10 cellular contexts compared by ENCODE assay signal in genomic region chr3:107651782-107652181, GRCh38.
DNase-seq lines count a peak whose midpoint lies in the region; ATAC-seq and TF ChIP-seq lines count a peak whose summit lies in the region.
"Had no signal": no experiment of that assay in that cellular context is flagged by ENCODE, and none has a peak within 500 bp of the region (broad histone marks: within the 10 kb centered on the region; RNA-seq: fewer than 3 reads in every experiment).

No MANE protein-coding gene starts in this region.

- POLR2A ChIA-PET in PC-9 (lab: Charles Lee; ENCODE audit: unreplicated experiment), result no interaction called here

- no peak overlapping the region for H2AFZ ChIP-seq in PC-9

- CTCF ChIA-PET in PC-9 (lab: Charles Lee), result no interaction called here

- no peak for TF ChIP-seq CTCF in mesothelial cell of epicardium (IDR thresholded peaks at IDR 0.05; ENCODE audit: unreplicated experiment)
- no peak for TF ChIP-seq CTCF in PC-9 (conservative IDR thresholded peaks at IDR 0.05)

- no TSS peak for BruUV-seq in PC-9 (replicated peaks; lab: Mats Ljungman, UMichigan)

- no peak overlapping the region for H3K4me3 ChIP-seq in PC-9

- H3K4me3 Mint-ChIP-seq in T-helper 1 cell treated with Interleukin-12 subunit alpha and Interleukin-12 subunit beta and Interleukin-4 antibody, amounts not matched to agents 30 μg/mL and 1 μg/mL, for 36 hours, result no peak overlapping the region
- no peak overlapping the region for H3K4me3 Mint-ChIP-seq in mesothelial cell of epicardium

- H3K9me3 ChIP-seq in PC-9 (ENCODE audit: insufficient read depth, low read depth), result no peaks in the 10 kb centered on the region

- H3K36me3 Mint-ChIP-seq in T-helper 1 cell treated with Interleukin-12 subunit alpha and Interleukin-12 subunit beta and Interleukin-4 antibody, amounts not matched to agents 30 μg/mL and 1 μg/mL, for 36 hours (ENCODE audit: low read depth), result peaks cover 5% of the 10 kb centered on the region
- H3K36me3 Mint-ChIP-seq in mesothelial cell of epicardium, result peaks cover 24% of the 10 kb centered on the region

- no peak overlapping the region for H3K4me2 ChIP-seq in PC-9

- H3K27ac Mint-ChIP-seq in T-helper 1 cell treated with Interleukin-12 subunit alpha and Interleukin-12 subunit beta and Interleukin-4 antibody, amounts not matched to agents 30 μg/mL and 1 μg/mL, for 36 hours, result peak overlapping the region; percentile 68
- peak overlapping the region; percentile 70 for H3K27ac Mint-ChIP-seq in mesothelial cell of epicardium

- no peak for DNase-seq in T-helper 1 cell
- DNase-seq in mesothelial cell of epicardium (ENCODE audit: low spot score in 2 of 2, unreplicated experiment in 2 of 2), result no peak
- DNase-seq in PC-9, result no peak
- DNase-seq in germinal center (ENCODE audit: low spot score), result no peak
- DNase-seq: NCI-H1417, T1000 had no signal

- intact Hi-C loops in PC-9 (cut with micrococcal nuclease; ENCODE audit: unreplicated experiment), result no loop called here

- no peaks in the 10 kb centered on the region for H3K27me3 ChIP-seq in PC-9 (ENCODE audit: insufficient read depth, low read depth)

- no peaks in the 10 kb centered on the region for H3K9me3 Mint-ChIP-seq in T-helper 1 cell treated with Interleukin-12 subunit alpha and Interleukin-12 subunit beta and Interleukin-4 antibody, amounts not matched to agents 30 μg/mL and 1 μg/mL, for 36 hours
- H3K9me3 Mint-ChIP-seq in mesothelial cell of epicardium, result peaks cover 11% of the 10 kb centered on the region

- no peaks in the 10 kb centered on the region for H3K27me3 Mint-ChIP-seq in T-helper 1 cell treated with Interleukin-12 subunit alpha and Interleukin-12 subunit beta and Interleukin-4 antibody, amounts not matched to agents 30 μg/mL and 1 μg/mL, for 36 hours (ENCODE audit: low read depth)
- no peaks in the 10 kb centered on the region for H3K27me3 Mint-ChIP-seq in mesothelial cell of epicardium (ENCODE audit: low read depth)

- 0 out of 2 replicates have a peak, but pooled peaks cover 1% of the 10 kb centered on the region for H4K20me1 ChIP-seq in PC-9 (ENCODE audit: insufficient read depth)

- H3K79me2 ChIP-seq in PC-9 (ENCODE audit: low read depth), result no peaks in the 10 kb centered on the region

- ATAC-seq in GM21528 (IDR thresholded peaks at IDR 0.05; ENCODE audit: low FRiP score, unreplicated experiment) (peak; percentile 62), HG03139 (IDR thresholded peaks at IDR 0.05; ENCODE audit: unreplicated experiment) (peak; percentile 59), GM19328 (IDR thresholded peaks at IDR 0.05; ENCODE audit: unreplicated experiment) (no peak)

- H3K4me1 ChIP-seq in PC-9 (replicated peaks; ENCODE audit: insufficient read depth), result no peaks in the 10 kb centered on the region

- H3K4me1 Mint-ChIP-seq in T-helper 1 cell treated with Interleukin-12 subunit alpha and Interleukin-12 subunit beta and Interleukin-4 antibody, amounts not matched to agents 30 μg/mL and 1 μg/mL, for 36 hours (ENCODE audit: low read depth), result peaks cover 8% of the 10 kb centered on the region
- H3K4me1 Mint-ChIP-seq in mesothelial cell of epicardium, result peaks cover 2% of the 10 kb centered on the region

- H3K27ac ChIP-seq in PC-9, result no peak overlapping the region

- no peaks in the 10 kb centered on the region for H3F3A ChIP-seq in PC-9 (ENCODE audit: insufficient read depth, low read depth)

- no peaks in the 10 kb centered on the region for H3K36me3 ChIP-seq in PC-9 (ENCODE audit: low read depth)

- H3K9me2 ChIP-seq in PC-9 (ENCODE audit: insufficient read depth), result no peaks in the 10 kb centered on the region
